In genomic region chr17:16215965-16216316, GRCh38 we compare ENCODE assay signal across 8 cellular contexts. TPM values are rescaled to one million over a fixed set of nuclear protein-coding genes. Genes with fewer than 3 reads are reported as not detected.
DNase-seq lines count a peak whose midpoint lies in the region; ATAC-seq and TF ChIP-seq lines count a peak whose summit lies in the region.

No MANE protein-coding gene starts in this region.

- H3K27ac ChIP-seq in body of pancreas, result peak overlapping the region; percentile 77 to 96 (median 94)

- peak overlapping the region; percentile 72 to 79 for H3K4me3 ChIP-seq in body of pancreas

- H3K4me1 ChIP-seq in body of pancreas, result peaks cover 51% of the 10 kb centered on the region

- no peaks in the 10 kb centered on the region for H3K9me3 Mint-ChIP-seq in immature natural killer cell

- peak; percentile 6 for ATAC-seq in body of pancreas
- no peak for ATAC-seq in HG03432 (IDR thresholded peaks at IDR 0.05; ENCODE audit: unreplicated experiment)

- no peaks in the 10 kb centered on the region for H3K36me3 ChIP-seq in body of pancreas (replicated peaks in 1 of 2; ENCODE audit: insufficient read depth in 1 of 2, low read depth in 2 of 2)

- no peak for TF ChIP-seq POLR2A in body of pancreas (IDR thresholded peaks at IDR 0.05)

- intact Hi-C loops in body of pancreas (cut with DNase I), result no loop called here

- no peak for TF ChIP-seq CTCF in body of pancreas (IDR thresholded peaks at IDR 0.05)

- peaks cover 0 to 10% (median 8%) of the 10 kb centered on the region in 3 donors for H3K27me3 Mint-ChIP-seq in immature natural killer cell (ENCODE audit: low read depth in 3 of 3)

- H3K4me3 Mint-ChIP-seq in immature natural killer cell, result peak overlapping the region; percentile 96 to 99 (median 97)

- no peaks in the 10 kb centered on the region for H3K36me3 Mint-ChIP-seq in immature natural killer cell

- no peaks in the 10 kb centered on the region for H3K9me3 ChIP-seq in body of pancreas

- peaks cover 51 to 69% of the 10 kb centered on the region in 2 donors for H3K4me1 Mint-ChIP-seq in immature natural killer cell

- no peaks in the 10 kb centered on the region for H3K27me3 ChIP-seq in body of pancreas

- WGBS in body of pancreas, 2 donors, result 21 to 28% methylated on average over 20 to 22 of the region's 22 CpGs

- peak; percentile 28 for DNase-seq in activated T-cell treated with anti-CD3 and anti-CD28 coated beads for 24 hours (ENCODE audit: low read depth)
- no peak for DNase-seq in activated T-cell treated with anti-CD3 and anti-CD28 coated beads for 4 hours
- DNase-seq in NCI-H510A (lab: John Stamatoyannopoulos, UW), result peak; percentile 54
- no peak for DNase-seq in body of pancreas
- DNase-seq in immature natural killer cell, result no peak
- peak in 2 of 3 donors; percentile 8 to 14 for DNase-seq in stimulated activated CD4-positive, alpha-beta T cell treated with anti-CD3 and anti-CD28 coated beads, Interleukin-12 subunit alpha, Interleukin-12 subunit beta, amount 100 ng/mL, for 48 hours (ENCODE audit: low read depth in 2 of 3, low spot score in 1 of 3)
- DNase-seq in NCI-H2171 (lab: John Stamatoyannopoulos, UW), result no peak

- H3K27ac Mint-ChIP-seq in immature natural killer cell, result peak overlapping the region; percentile 45 to 92 (median 84)

RNA-seq across cellular contexts. Expression of gene NCOR1, which starts 0.6 kb away (rescaled TPM):
- 100 to 1,000 TPM; 120 to 230 TPM for total RNA-seq in body of pancreas
- polyA plus RNA-seq in immature natural killer cell, result 100 to 1,000 TPM in 1 of 3 donors, 10 to 100 TPM in 2; 18.8 to 192 (median 35.0) TPM

RNA-seq across cellular contexts. Expression of gene PIGL, which starts 1.1 kb away (rescaled TPM):
- total RNA-seq in body of pancreas, result 100 to 1,000 TPM in 1 of 2 donors, 10 to 100 TPM in 1; 34.5 to 109 TPM
- polyA plus RNA-seq in immature natural killer cell, result 10 to 100 TPM in 1 of 3 donors, 1 to 10 TPM in 2; 4.1 to 12.4 (median 4.4) TPM

Comparison
In these comparisons a context has a peak if more than half of its experiments do, and no peak if none do; other contexts are left out.
1. DNase-seq: peak in activated T-cell treated with anti-CD3 and anti-CD28 coated beads for 24 hours (single experiment), NCI-H510A (single experiment) and stimulated activated CD4-positive, alpha-beta T cell treated with anti-CD3 and anti-CD28 coated beads, Interleukin-12 subunit alpha, Interleukin-12 subunit beta, amount 100 ng/mL, for 48 hours (2 of 3); none in activated T-cell treated with anti-CD3 and anti-CD28 coated beads for 4 hours (single experiment), body of pancreas (0 of 4), immature natural killer cell (0 of 3) and NCI-H2171 (single experiment).